In the genomic region with DNA sequence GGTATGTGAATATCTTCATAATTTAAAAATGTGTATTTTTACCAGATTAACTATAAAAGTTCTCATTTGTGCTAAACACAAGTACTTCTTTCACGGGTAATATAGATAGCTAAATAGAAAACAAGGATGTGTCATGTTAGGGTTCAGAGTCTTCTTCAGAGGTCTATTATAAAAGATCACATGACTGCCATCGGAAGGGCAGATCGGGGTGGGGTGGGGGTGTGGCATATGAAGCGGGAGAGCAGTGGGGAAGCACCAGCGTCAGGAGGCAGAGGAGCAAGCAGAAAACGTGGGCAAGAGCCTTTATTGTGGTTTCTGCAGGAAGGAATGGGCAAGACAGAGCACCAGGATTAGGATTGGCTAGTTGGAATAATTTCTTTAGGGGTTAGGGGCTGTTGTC, we compare ENCODE assay signal across 15 cellular contexts.
A peak's percentile ranks its signal among the peaks of the same experiment; 100 is the strongest.
DNase-seq lines count a peak whose midpoint lies in the region; ATAC-seq and TF ChIP-seq lines count a peak whose summit lies in the region.
"Had no signal": no experiment of that assay in that cellular context is flagged by ENCODE, and none has a peak within 500 bp of the region (broad histone marks: within the 10 kb centered on the region; RNA-seq: fewer than 3 reads in every experiment).

No MANE protein-coding gene starts in this region.

- DNase-seq in H9 (no peak), SW480 (ENCODE audit: low spot score) (peak; percentile 76), glutamatergic neuron (no peak), SHP77 treated with DMSO at 0.1 percent for 48 hours (lab: John Stamatoyannopoulos, UW) (no peak), Right ventricle myocardium inferior (ENCODE audit: missing footprints) (no peak)
- DNase-seq in activated CD4-positive, alpha-beta memory T cell treated with anti-CD3 and anti-CD28 coated beads for 36 hours, result no peak
- DNase-seq: AML-193, EL, KBM-7, NCI-H1436, NCI-H2029 treated with DMSO at 0.1 percent for 48 hours, NCI-H748 treated with DMSO at 0.1 percent for 48 hours had no signal

- H2BK20ac ChIP-seq in H9 (ENCODE audit: low read depth, low read length, poor library complexity, severe bottlenecking), result no peak overlapping the region

- H3K9me3 Mint-ChIP-seq in H9, result no peaks in the 10 kb centered on the region
- peaks cover 4% of the 10 kb centered on the region for H3K9me3 Mint-ChIP-seq in glutamatergic neuron (ENCODE audit: unreplicated experiment)
- no peaks in the 10 kb centered on the region for H3K9me3 Mint-ChIP-seq in activated CD4-positive, alpha-beta memory T cell treated with anti-CD3 and anti-CD28 coated beads for 36 hours

- no peaks in the 10 kb centered on the region for H3K27me3 ChIP-seq in H9 (ENCODE audit: insufficient read depth, low read length)
- H3K27me3 ChIP-seq in stomach smooth muscle (ENCODE audit: control insufficient read depth in 1 of 2, insufficient read depth in 2 of 2, low read length in 2 of 2), result no peaks in the 10 kb centered on the region

- no peaks in the 10 kb centered on the region for H4K20me1 ChIP-seq in H9 (ENCODE audit: control insufficient read depth, insufficient read depth, insufficient read length)

- H2BK120ac ChIP-seq in H9 (ENCODE audit: low read depth, low read length, poor library complexity, severe bottlenecking), result no peak overlapping the region

- ATAC-seq in GM18909 (IDR thresholded peaks at IDR 0.05; ENCODE audit: poor library complexity, unreplicated experiment) (no peak), Right ventricle myocardium inferior (no peak)

- no peak overlapping the region for H2BK12ac ChIP-seq in H9 (ENCODE audit: insufficient read length, low read depth, low read length)

- H3K36me3 ChIP-seq in stomach smooth muscle (ENCODE audit: control insufficient read depth in 2 of 2, insufficient read depth in 2 of 2, low read length in 2 of 2), result peaks cover 17 to 27% of the 10 kb centered on the region in 2 donors

- no peak overlapping the region for H3K4me3 ChIP-seq in stomach smooth muscle (ENCODE audit: low read length in 2 of 2)

- intact Hi-C loops in Right ventricle myocardium inferior (cut with DNase I), result no loop called here
- intact Hi-C loops in activated CD4-positive, alpha-beta memory T cell treated with anti-CD3 and anti-CD28 coated beads for 36 hours (cut with micrococcal nuclease), result no loop called here

- H3K4me1 ChIP-seq in H9 (ENCODE audit: insufficient read depth, low read length) (no peaks in the 10 kb centered on the region), stomach smooth muscle (ENCODE audit: control insufficient read depth, insufficient read depth, low read length) (peaks cover 5% of the 10 kb centered on the region)

- no peak overlapping the region for H3K56ac ChIP-seq in H9 (ENCODE audit: insufficient read length, low read depth, low read length)

- no peaks in the 10 kb centered on the region for H3K79me2 ChIP-seq in H9 (ENCODE audit: insufficient read depth, low read length)

- H3K14ac ChIP-seq in H9 (ENCODE audit: insufficient read depth, low read length), result no peak overlapping the region

- H3K4me3 Mint-ChIP-seq in H9, result no peak overlapping the region
- H3K4me3 Mint-ChIP-seq in glutamatergic neuron (ENCODE audit: unreplicated experiment), result peak overlapping the region; percentile 69
- H3K4me3 Mint-ChIP-seq in activated CD4-positive, alpha-beta memory T cell treated with anti-CD3 and anti-CD28 coated beads for 36 hours, result no peak overlapping the region

- H3K23me2 ChIP-seq in H9 (ENCODE audit: insufficient read length, low read depth, low read length, poor library complexity, severe bottlenecking), result no peaks in the 10 kb centered on the region

- no peak overlapping the region for H3K9ac ChIP-seq in H9 (ENCODE audit: extremely low read depth, insufficient read length, low read length)
- no peak overlapping the region for H3K9ac ChIP-seq in stomach smooth muscle (ENCODE audit: low read length in 2 of 2)

- H3K4me1 Mint-ChIP-seq in H9, result no peaks in the 10 kb centered on the region
- H3K4me1 Mint-ChIP-seq in glutamatergic neuron (ENCODE audit: low read depth, unreplicated experiment), result peaks cover 24% of the 10 kb centered on the region
- H3K4me1 Mint-ChIP-seq in activated CD4-positive, alpha-beta memory T cell treated with anti-CD3 and anti-CD28 coated beads for 36 hours (ENCODE audit: low read depth), result no peaks in the 10 kb centered on the region

- H4K5ac ChIP-seq in H9 (ENCODE audit: insufficient read length, low read depth, low read length), result no peak overlapping the region

- H2BK5ac ChIP-seq in H9 (ENCODE audit: insufficient read length, low read length), result no peak overlapping the region

- H3T11ph ChIP-seq in H9 (ENCODE audit: low read length), result no peak overlapping the region

- CTCF ChIA-PET in activated CD4-positive, alpha-beta memory T cell treated with anti-CD3 and anti-CD28 coated beads for 36 hours (lab: Charles Lee), result no interaction called here

- no peak overlapping the region for H2AFZ ChIP-seq in H9 (ENCODE audit: low read length)

- H3K18ac ChIP-seq in H9 (ENCODE audit: insufficient read length, low read depth, low read length), result no peak overlapping the region

- H3K27ac ChIP-seq in H9 (ENCODE audit: insufficient read length, low read depth, low read length), result no peak overlapping the region
- peak overlapping the region; percentile 37 for H3K27ac ChIP-seq in stomach smooth muscle (ENCODE audit: low read length)
- H3K27ac ChIP-seq: HL-60 had no signal

- H3K23ac ChIP-seq in H9 (ENCODE audit: insufficient read length, low read depth, low read length), result no peak overlapping the region

- POLR2A ChIA-PET in activated CD4-positive, alpha-beta memory T cell treated with anti-CD3 and anti-CD28 coated beads for 36 hours (lab: Charles Lee), result no interaction called here

- H3K4ac ChIP-seq in H9 (ENCODE audit: low read depth, low read length), result no peak overlapping the region

- no peak overlapping the region for H2BK15ac ChIP-seq in H9 (ENCODE audit: low read depth, low read length)

- H3K36me3 Mint-ChIP-seq in H9 (ENCODE audit: insufficient read depth in 1 of 3, low read depth in 3 of 3) (peaks cover 33 to 81% (median 68%) of the 10 kb centered on the region in 3 experiments; a peak in 6 of 7 replicates), glutamatergic neuron (ENCODE audit: unreplicated experiment) (no peaks in the 10 kb centered on the region)
- H3K36me3 Mint-ChIP-seq in activated CD4-positive, alpha-beta memory T cell treated with anti-CD3 and anti-CD28 coated beads for 36 hours, result no peaks in the 10 kb centered on the region

- no peak overlapping the region for H2AK5ac ChIP-seq in H9 (ENCODE audit: insufficient read length, low read length)

- H4K8ac ChIP-seq in H9 (replicated peaks; ENCODE audit: insufficient read length, low read depth, low read length), result no peak overlapping the region

- H3K9me3 ChIP-seq in H9 (ENCODE audit: control insufficient read depth, low read depth, low read length) (no peaks in the 10 kb centered on the region), stomach smooth muscle (ENCODE audit: control insufficient read depth in 2 of 2, low read length in 2 of 2) (no peaks in the 10 kb centered on the region)

- H3K27me3 Mint-ChIP-seq in H9 (ENCODE audit: low read depth) (no peaks in the 10 kb centered on the region), glutamatergic neuron (ENCODE audit: unreplicated experiment) (peaks cover 4% of the 10 kb centered on the region)
- H3K27me3 Mint-ChIP-seq in activated CD4-positive, alpha-beta memory T cell treated with anti-CD3 and anti-CD28 coated beads for 36 hours, result no peaks in the 10 kb centered on the region

- no peak overlapping the region for H4K91ac ChIP-seq in H9 (ENCODE audit: insufficient read length, low read depth, low read length)

- H3K4me2 ChIP-seq in H9 (ENCODE audit: insufficient read depth, insufficient read length, low read length), result no peak overlapping the region

- no peaks in the 10 kb centered on the region for H3K79me1 ChIP-seq in H9 (ENCODE audit: insufficient read depth, low read depth, low read length, poor library complexity, severe bottlenecking)

- WGBS in H9 (ENCODE audit: extremely low coverage, insufficient read length, low lambda C conversion rate), result no CpG with 5 or more reads among the region's 6 CpGs

- H3K27ac Mint-ChIP-seq in H9, result peak overlapping the region in 2 of 3 experiments; percentile 8 to 81; a peak in 2 of 7 replicates
- peak overlapping the region; percentile 93 for H3K27ac Mint-ChIP-seq in glutamatergic neuron (ENCODE audit: unreplicated experiment)
- no peak overlapping the region for H3K27ac Mint-ChIP-seq in activated CD4-positive, alpha-beta memory T cell treated with anti-CD3 and anti-CD28 coated beads for 36 hours

- TF ChIP-seq CTCF in H9 (conservative IDR thresholded peaks at IDR 0.05) (no peak), glutamatergic neuron (IDR thresholded peaks at IDR 0.05; ENCODE audit: partially characterized antibody, unreplicated experiment) (no peak)
